In genomic region chr17:78920528-78920927, GRCh38 we compare ENCODE assay signal across 20 cellular contexts. TPM values are rescaled to one million over a fixed set of nuclear protein-coding genes. Genes with fewer than 3 reads are reported as not detected.
DNase-seq lines count a peak whose midpoint lies in the region; ATAC-seq and TF ChIP-seq lines count a peak whose summit lies in the region.
"Had no signal": no experiment of that assay in that cellular context is flagged by ENCODE, and none has a peak within 500 bp of the region (broad histone marks: within the 10 kb centered on the region; RNA-seq: fewer than 3 reads in every experiment).

No MANE protein-coding gene starts in this region.

- H3K4me1 ChIP-seq in osteoblast (ENCODE audit: insufficient read depth, low read length) (peaks cover 41% of the 10 kb centered on the region), uterus (peaks cover 2 to 33% of the 10 kb centered on the region in 2 donors)

- no peak overlapping the region for H2AFZ ChIP-seq in osteoblast (ENCODE audit: low read length)

- DNase-seq in Right ventricle myocardium inferior (ENCODE audit: missing footprints) (peak; percentile 0), Right ventricle myocardium superior (no peak), foreskin fibroblast (no peak), osteoblast (ENCODE audit: insufficient read length, low spot score, missing footprints) (peak; percentile 60), uterus (no peak), GM03348 (ENCODE audit: low spot score) (no peak), amygdala (lab: John Stamatoyannopoulos, UW) (no peak), G401 (ENCODE audit: low spot score) (no peak)
- DNase-seq: activated T-cell treated with anti-CD3 and anti-CD28 coated beads for 4 hours; adrenal gland; colonic mucosa; KG1; NCI-H1105 treated with DMSO at 0.1 percent for 48 hours; NCI-H2227 treated with DMSO at 0.1 percent for 48 hours; NK-92 treated with Interleukin-12 subunit alpha and Interleukin-12 subunit beta, amount 100 ng/mL, for 24 hours; SHP77; stimulated activated naive CD8-positive, alpha-beta T cell treated with anti-CD3 and anti-CD28 coated beads, Interleukin-15, Interleukin-2, amounts not matched to agents 100 U/mL and 50 U/mL, for 24 hours had no signal

- ATAC-seq in Right ventricle myocardium inferior: no peak
- no peak for ATAC-seq in Right ventricle myocardium superior (ENCODE audit: poor library complexity)
- ATAC-seq: natural killer cell treated with Interleukin-12 subunit alpha and Interleukin-12 subunit beta and Interleukin-15 and Interleukin-18, amount 100 ng/mL, for 72 hours; stimulated activated naive CD8-positive, alpha-beta T cell treated with anti-CD3 and anti-CD28 coated beads, Interleukin-15, Interleukin-2, amounts not matched to agents 100 U/mL and 50 U/mL, for 24 hours had no signal

- H4K20me1 ChIP-seq in osteoblast (ENCODE audit: insufficient read depth, low read length): peaks cover 80% of the 10 kb centered on the region

- intact Hi-C loops in Right ventricle myocardium inferior (cut with DNase I): loop anchor here (2.0 to 5.0 kb wide), 2 partner anchors 18 to 38 kb away; partner anchors contain the start of gene CEP295NL
- intact Hi-C loops in Right ventricle myocardium superior (cut with DNase I): loop anchor here (5.0 kb wide), 1 partner anchor 33 kb away; no protein-coding TSS in a partner anchor
- intact Hi-C loops in uterus (cut with DNase I; ENCODE audit: low total_unique reads): loop anchor here (10.0 kb wide), 1 partner anchor 56 kb away; no protein-coding TSS in a partner anchor

- H3K9me3 ChIP-seq in osteoblast (ENCODE audit: low read depth, low read length): no peaks in the 10 kb centered on the region
- no peaks in the 10 kb centered on the region for H3K9me3 ChIP-seq in uterus
- H3K9me3 ChIP-seq: adrenal gland, colonic mucosa had no signal

- no peak for TF ChIP-seq CTCF in foreskin fibroblast (IDR thresholded peaks at IDR 0.05; ENCODE audit: low read depth, low read length)
- TF ChIP-seq CTCF in osteoblast (IDR thresholded peaks at IDR 0.05; ENCODE audit: extremely low read depth, low read depth, low read length): no peak
- no peak for TF ChIP-seq CTCF in uterus (IDR thresholded peaks at IDR 0.05)

- no peak for TF ChIP-seq POLR2A in uterus (IDR thresholded peaks at IDR 0.05)

- H3K79me2 ChIP-seq in osteoblast (ENCODE audit: insufficient read depth, low read length): peaks cover 90% of the 10 kb centered on the region

- no peak overlapping the region for H3K4me2 ChIP-seq in osteoblast (ENCODE audit: insufficient read depth, low read length)

- in situ Hi-C loops in G401 (cut with HindIII; ENCODE audit: low sequenced_read_pairs): no loop called here

- H3K4me3 ChIP-seq in foreskin fibroblast (ENCODE audit: low read depth in 1 of 2, low read length in 2 of 2) (peak overlapping the region; percentile 35 to 91), osteoblast (ENCODE audit: insufficient read depth, low read length) (no peak overlapping the region), uterus (peak overlapping the region in 1 of 2 donors; percentile 3)
- H3K4me3 ChIP-seq: adrenal gland, colonic mucosa, lung had no signal

- H3K27ac ChIP-seq in osteoblast (ENCODE audit: low read depth, low read length) (no peak overlapping the region), uterus (peak overlapping the region; percentile 98 to 99)
- H3K27ac ChIP-seq: colonic mucosa had no signal

- no peaks in the 10 kb centered on the region for H3K27me3 ChIP-seq in osteoblast (ENCODE audit: insufficient read depth, low read length)
- H3K27me3 ChIP-seq in uterus: no peaks in the 10 kb centered on the region
- H3K27me3 ChIP-seq: adrenal gland, colonic mucosa had no signal

- H3K36me3 ChIP-seq in osteoblast (ENCODE audit: insufficient read depth, low read length): no peaks in the 10 kb centered on the region
- H3K36me3 ChIP-seq in uterus: no peaks in the 10 kb centered on the region
- H3K36me3 ChIP-seq: adrenal gland, colonic mucosa had no signal

RNA-seq across cellular contexts. Expression of gene TIMP2, which starts 4.7 kb away (rescaled TPM):
- total RNA-seq in Right ventricle myocardium inferior (138 TPM), Right ventricle myocardium superior (114 TPM), osteoblast (164 and 171 TPM in 2 replicates), uterus (100 to 1,000 TPM; 119 to 399 (median 127) TPM)
- total RNA-seq in G401 (2014; rRNA removed; shearing (Covaris generic)): 32.4 and 37.5 TPM in 2 replicates

RNA-seq across cellular contexts. Expression of gene CEP295NL, which starts 17.5 kb away (rescaled TPM):
- total RNA-seq in Right ventricle myocardium inferior (0.60 TPM), Right ventricle myocardium superior (0.70 TPM), osteoblast (2.5 and 5.3 TPM in 2 replicates), uterus (10 to 100 TPM in 1 of 4 donors, 1 to 10 TPM in 2, not detected in 1; 1.8 to 14.5 (median 3.8) TPM)
- total RNA-seq in G401 (2014; rRNA removed; shearing (Covaris generic)): 0.37 TPM in 1 of 2 replicates, not detected in the other
- total RNA-seq: natural killer cell treated with Interleukin-12 subunit alpha and Interleukin-12 subunit beta and Interleukin-15 and Interleukin-18, amount 100 ng/mL, for 72 hours; T-helper 2 cell treated with Interferon-gamma antibody and Interleukin-4, amounts not matched to agents 100 ng/mL and 5 ng/mL, for 36 hours had no signal

RNA-seq across cellular contexts. Expression of gene LGALS3BP, which starts 59.2 kb away (rescaled TPM):
- total RNA-seq in Right ventricle myocardium inferior: 611 TPM
- 499 TPM for total RNA-seq in Right ventricle myocardium superior
- total RNA-seq in osteoblast: 388 and 457 TPM in 2 replicates
- 100 to 1,000 TPM in 3 of 4 donors, 10 to 100 TPM in 1; 88.2 to 396 (median 244) TPM for total RNA-seq in uterus
- 24.1 and 44.7 TPM in 2 replicates for total RNA-seq in G401 (2014; rRNA removed; shearing (Covaris generic))

Comparison
In these comparisons a context has a peak if more than half of its experiments do, and no peak if none do; other contexts are left out.
1. DNase-seq: peak in Right ventricle myocardium inferior (single experiment) and osteoblast (single experiment); none in Right ventricle myocardium superior (single experiment), foreskin fibroblast (0 of 2), uterus (0 of 2), GM03348 (single experiment), amygdala (0 of 56) and G401 (single experiment).